8 cellular contexts compared by ENCODE assay signal in genomic region chr1:41868241-41868953, GRCh38. TPM values are rescaled to one million over a fixed set of nuclear protein-coding genes. Genes with fewer than 3 reads are reported as not detected.
DNase-seq lines count a peak whose midpoint lies in the region; ATAC-seq and TF ChIP-seq lines count a peak whose summit lies in the region.

No MANE protein-coding gene starts in this region.

- H3K9ac ChIP-seq in DND-41 (ENCODE audit: low read depth, low read length), result peak overlapping the region; percentile 51

- H3K9me3 ChIP-seq in DND-41 (ENCODE audit: insufficient read depth, low read length, severe bottlenecking) (no peaks in the 10 kb centered on the region), right atrium auricular region (no peaks in the 10 kb centered on the region)

- peak overlapping the region; percentile 27 for H3K4me2 ChIP-seq in DND-41 (ENCODE audit: insufficient read depth, low read length)

- H3K4me1 ChIP-seq in DND-41 (ENCODE audit: insufficient read depth, low read length) (peaks cover 100% of the 10 kb centered on the region), right atrium auricular region (peaks cover 0 to 22% of the 10 kb centered on the region in 2 donors)

- peaks cover 30% of the 10 kb centered on the region for H3K4me1 Mint-ChIP-seq in activated naive CD8-positive, alpha-beta T cell treated with anti-CD3 and anti-CD28 coated beads for 36 hours

- H3K27me3 Mint-ChIP-seq in activated naive CD8-positive, alpha-beta T cell treated with anti-CD3 and anti-CD28 coated beads for 36 hours, result no peaks in the 10 kb centered on the region

- H3K27ac ChIP-seq in DND-41 (ENCODE audit: low read length) (peak overlapping the region; percentile 86), right atrium auricular region (no peak overlapping the region)

- H4K20me1 ChIP-seq in DND-41 (ENCODE audit: insufficient read depth, low read length), result peaks cover 4% of the 10 kb centered on the region; the same call in 1 of the 2 replicates

- H3K36me3 ChIP-seq in DND-41 (ENCODE audit: insufficient read depth, low read length), result peaks cover 55% of the 10 kb centered on the region
- H3K36me3 ChIP-seq in right atrium auricular region, result no peaks in the 10 kb centered on the region

- H3K36me3 Mint-ChIP-seq in activated naive CD8-positive, alpha-beta T cell treated with anti-CD3 and anti-CD28 coated beads for 36 hours, result no peaks in the 10 kb centered on the region

- H3K27ac Mint-ChIP-seq in activated naive CD8-positive, alpha-beta T cell treated with anti-CD3 and anti-CD28 coated beads for 36 hours, result no peak overlapping the region

- no peak overlapping the region for H2AFZ ChIP-seq in DND-41 (ENCODE audit: low read depth, low read length)

- DNase-seq in DND-41 (peak; percentile 83), GM19240 (ENCODE audit: insufficient read length, low spot score) (peak; percentile 60), LoVo (ENCODE audit: low spot score) (no peak), NCI-H345 (lab: John Stamatoyannopoulos, UW) (no peak), right atrium auricular region (ENCODE audit: low spot score) (no peak), cerebellum (ENCODE audit: low spot score) (no peak)
- DNase-seq in activated naive CD8-positive, alpha-beta T cell treated with anti-CD3 and anti-CD28 coated beads for 36 hours, result peak; percentile 19

- ATAC-seq in DND-41 (ENCODE audit: insufficient read depth, low read depth) (peak; percentile 89), HG03469 (IDR thresholded peaks at IDR 0.05; ENCODE audit: unreplicated experiment) (peak; percentile 53)

- H3K9me3 Mint-ChIP-seq in activated naive CD8-positive, alpha-beta T cell treated with anti-CD3 and anti-CD28 coated beads for 36 hours, result no peaks in the 10 kb centered on the region

- peaks cover 100% of the 10 kb centered on the region for H3K79me2 ChIP-seq in DND-41 (ENCODE audit: insufficient read depth, low read length)

- no peaks in the 10 kb centered on the region for H3K27me3 ChIP-seq in DND-41 (ENCODE audit: insufficient read depth, low read length, poor library complexity)
- H3K27me3 ChIP-seq in right atrium auricular region, result no peaks in the 10 kb centered on the region

- no peak overlapping the region for H3K4me3 Mint-ChIP-seq in activated naive CD8-positive, alpha-beta T cell treated with anti-CD3 and anti-CD28 coated beads for 36 hours

- TF ChIP-seq CTCF in DND-41 (IDR thresholded peaks at IDR 0.05; ENCODE audit: borderline replicate concordance, extremely low read depth, low read length, poor library complexity, severe bottlenecking) (peak; percentile 80), right atrium auricular region (IDR thresholded peaks at IDR 0.05) (no peak)

- H3K4me3 ChIP-seq in DND-41 (ENCODE audit: low read depth in 1 of 2, low read length in 2 of 2) (peak overlapping the region in 1 of 2 experiments; percentile 6; a peak in 1 of 4 replicates), right atrium auricular region (no peak overlapping the region)

RNA-seq across cellular contexts. Expression of gene HIVEP3, which starts 50.3 kb away (rescaled TPM):
- total RNA-seq in activated naive CD8-positive, alpha-beta T cell treated with anti-CD3 and anti-CD28 coated beads for 36 hours, result 10 to 100 TPM; 19.4 to 21.3 TPM
- total RNA-seq in right atrium auricular region, result 1 to 10 TPM; 4.7 to 5.8 TPM
- total RNA-seq in cerebellum, result 18.2 TPM

Comparison
In these comparisons a context has a peak if more than half of its experiments do, and no peak if none do; other contexts are left out.
1. DNase-seq: peak in DND-41 (single experiment), GM19240 (single experiment) and activated naive CD8-positive, alpha-beta T cell treated with anti-CD3 and anti-CD28 coated beads for 36 hours (single experiment); none in LoVo (single experiment), NCI-H345 (single experiment), right atrium auricular region (single experiment) and cerebellum (single experiment).